ENCODE assay signal across 1 cellular context in the genomic region with DNA sequence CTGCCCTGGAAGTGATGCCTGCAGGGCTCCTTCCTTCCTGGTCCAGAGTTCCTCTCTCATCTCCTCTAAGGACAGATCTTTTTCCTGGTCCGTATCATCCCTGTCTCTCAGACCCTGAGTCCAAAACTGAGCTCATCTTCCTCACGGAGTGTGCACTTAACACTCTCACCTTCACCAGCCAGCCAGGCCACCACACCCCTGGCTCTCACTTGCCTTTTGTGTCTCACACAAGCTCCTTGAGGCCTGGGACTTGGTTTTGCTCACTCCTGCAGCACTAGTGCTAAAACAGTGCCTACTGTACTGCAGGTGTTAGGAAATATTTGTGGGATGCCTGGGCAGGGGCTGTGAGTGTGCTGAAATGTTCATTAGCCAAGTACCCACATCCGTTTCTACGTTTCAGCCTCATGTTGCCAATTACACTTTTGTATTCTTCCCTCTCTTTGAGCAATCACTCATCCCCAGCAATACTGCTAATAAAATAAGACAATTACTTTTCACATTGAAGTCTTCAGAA.
TF ChIP-seq lines count a peak whose summit lies in the region.

No MANE protein-coding gene starts in this region.

TF ChIP-seq in WTC11, 78 proteins besides CTCF, POLR2A, EP300 and RAD21:
- TF ChIP-seq, protein P1, sequence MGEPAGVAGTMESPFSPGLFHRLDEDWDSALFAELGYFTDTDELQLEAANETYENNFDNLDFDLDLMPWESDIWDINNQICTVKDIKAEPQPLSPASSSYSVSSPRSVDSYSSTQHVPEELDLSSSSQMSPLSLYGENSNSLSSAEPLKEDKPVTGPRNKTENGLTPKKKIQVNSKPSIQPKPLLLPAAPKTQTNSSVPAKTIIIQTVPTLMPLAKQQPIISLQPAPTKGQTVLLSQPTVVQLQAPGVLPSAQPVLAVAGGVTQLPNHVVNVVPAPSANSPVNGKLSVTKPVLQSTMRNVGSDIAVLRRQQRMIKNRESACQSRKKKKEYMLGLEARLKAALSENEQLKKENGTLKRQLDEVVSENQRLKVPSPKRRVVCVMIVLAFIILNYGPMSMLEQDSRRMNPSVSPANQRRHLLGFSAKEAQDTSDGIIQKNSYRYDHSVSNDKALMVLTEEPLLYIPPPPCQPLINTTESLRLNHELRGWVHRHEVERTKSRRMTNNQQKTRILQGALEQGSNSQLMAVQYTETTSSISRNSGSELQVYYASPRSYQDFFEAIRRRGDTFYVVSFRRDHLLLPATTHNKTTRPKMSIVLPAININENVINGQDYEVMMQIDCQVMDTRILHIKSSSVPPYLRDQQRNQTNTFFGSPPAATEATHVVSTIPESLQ (CRISPR knock-in tag; IDR thresholded peaks at IDR 0.05), result no peak
- TF ChIP-seq KAT7 (CRISPR knock-in tag; IDR thresholded peaks at IDR 0.05; ENCODE audit: borderline replicate concordance) (no peak), ZBTB21 (CRISPR knock-in tag; IDR thresholded peaks at IDR 0.05; ENCODE audit: borderline replicate concordance) (no peak), SP1 (CRISPR knock-in tag; conservative IDR thresholded peaks at IDR 0.05) (no peak), RORB (CRISPR knock-in tag; IDR thresholded peaks at IDR 0.05) (no peak), ESRRA (CRISPR knock-in tag; IDR thresholded peaks at IDR 0.05; ENCODE audit: borderline replicate concordance) (no peak), ELF4 (CRISPR knock-in tag; IDR thresholded peaks at IDR 0.05; ENCODE audit: low read depth) (no peak), FOXP1 (CRISPR knock-in tag; IDR thresholded peaks at IDR 0.05; ENCODE audit: borderline replicate concordance) (no peak), ATF1 (CRISPR knock-in tag; IDR thresholded peaks at IDR 0.05) (no peak), PRRX2 (CRISPR knock-in tag; IDR thresholded peaks at IDR 0.05) (no peak), CBFB (CRISPR knock-in tag; IDR thresholded peaks at IDR 0.05; ENCODE audit: low read depth) (no peak), NFE2L1 (CRISPR knock-in tag; IDR thresholded peaks at IDR 0.05) (no peak)
- TF ChIP-seq, protein P2, sequence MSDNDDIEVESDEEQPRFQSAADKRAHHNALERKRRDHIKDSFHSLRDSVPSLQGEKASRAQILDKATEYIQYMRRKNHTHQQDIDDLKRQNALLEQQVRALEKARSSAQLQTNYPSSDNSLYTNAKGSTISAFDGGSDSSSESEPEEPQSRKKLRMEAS (CRISPR knock-in tag; IDR thresholded peaks at IDR 0.05), result no peak
- TF ChIP-seq, protein P3, sequence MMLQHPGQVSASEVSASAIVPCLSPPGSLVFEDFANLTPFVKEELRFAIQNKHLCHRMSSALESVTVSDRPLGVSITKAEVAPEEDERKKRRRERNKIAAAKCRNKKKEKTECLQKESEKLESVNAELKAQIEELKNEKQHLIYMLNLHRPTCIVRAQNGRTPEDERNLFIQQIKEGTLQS (CRISPR knock-in tag; conservative IDR thresholded peaks at IDR 0.05), result no peak
- TF ChIP-seq, protein P4, sequence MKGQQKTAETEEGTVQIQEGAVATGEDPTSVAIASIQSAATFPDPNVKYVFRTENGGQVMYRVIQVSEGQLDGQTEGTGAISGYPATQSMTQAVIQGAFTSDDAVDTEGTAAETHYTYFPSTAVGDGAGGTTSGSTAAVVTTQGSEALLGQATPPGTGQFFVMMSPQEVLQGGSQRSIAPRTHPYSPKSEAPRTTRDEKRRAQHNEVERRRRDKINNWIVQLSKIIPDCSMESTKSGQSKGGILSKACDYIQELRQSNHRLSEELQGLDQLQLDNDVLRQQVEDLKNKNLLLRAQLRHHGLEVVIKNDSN (CRISPR knock-in tag; IDR thresholded peaks at IDR 0.05), result no peak
- TF ChIP-seq, protein P5, sequence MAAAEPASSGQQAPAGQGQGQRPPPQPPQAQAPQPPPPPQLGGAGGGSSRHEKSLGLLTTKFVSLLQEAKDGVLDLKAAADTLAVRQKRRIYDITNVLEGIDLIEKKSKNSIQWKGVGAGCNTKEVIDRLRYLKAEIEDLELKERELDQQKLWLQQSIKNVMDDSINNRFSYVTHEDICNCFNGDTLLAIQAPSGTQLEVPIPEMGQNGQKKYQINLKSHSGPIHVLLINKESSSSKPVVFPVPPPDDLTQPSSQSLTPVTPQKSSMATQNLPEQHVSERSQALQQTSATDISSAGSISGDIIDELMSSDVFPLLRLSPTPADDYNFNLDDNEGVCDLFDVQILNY (CRISPR knock-in tag; IDR thresholded peaks at IDR 0.05), result no peak
- TF ChIP-seq, protein P6, sequence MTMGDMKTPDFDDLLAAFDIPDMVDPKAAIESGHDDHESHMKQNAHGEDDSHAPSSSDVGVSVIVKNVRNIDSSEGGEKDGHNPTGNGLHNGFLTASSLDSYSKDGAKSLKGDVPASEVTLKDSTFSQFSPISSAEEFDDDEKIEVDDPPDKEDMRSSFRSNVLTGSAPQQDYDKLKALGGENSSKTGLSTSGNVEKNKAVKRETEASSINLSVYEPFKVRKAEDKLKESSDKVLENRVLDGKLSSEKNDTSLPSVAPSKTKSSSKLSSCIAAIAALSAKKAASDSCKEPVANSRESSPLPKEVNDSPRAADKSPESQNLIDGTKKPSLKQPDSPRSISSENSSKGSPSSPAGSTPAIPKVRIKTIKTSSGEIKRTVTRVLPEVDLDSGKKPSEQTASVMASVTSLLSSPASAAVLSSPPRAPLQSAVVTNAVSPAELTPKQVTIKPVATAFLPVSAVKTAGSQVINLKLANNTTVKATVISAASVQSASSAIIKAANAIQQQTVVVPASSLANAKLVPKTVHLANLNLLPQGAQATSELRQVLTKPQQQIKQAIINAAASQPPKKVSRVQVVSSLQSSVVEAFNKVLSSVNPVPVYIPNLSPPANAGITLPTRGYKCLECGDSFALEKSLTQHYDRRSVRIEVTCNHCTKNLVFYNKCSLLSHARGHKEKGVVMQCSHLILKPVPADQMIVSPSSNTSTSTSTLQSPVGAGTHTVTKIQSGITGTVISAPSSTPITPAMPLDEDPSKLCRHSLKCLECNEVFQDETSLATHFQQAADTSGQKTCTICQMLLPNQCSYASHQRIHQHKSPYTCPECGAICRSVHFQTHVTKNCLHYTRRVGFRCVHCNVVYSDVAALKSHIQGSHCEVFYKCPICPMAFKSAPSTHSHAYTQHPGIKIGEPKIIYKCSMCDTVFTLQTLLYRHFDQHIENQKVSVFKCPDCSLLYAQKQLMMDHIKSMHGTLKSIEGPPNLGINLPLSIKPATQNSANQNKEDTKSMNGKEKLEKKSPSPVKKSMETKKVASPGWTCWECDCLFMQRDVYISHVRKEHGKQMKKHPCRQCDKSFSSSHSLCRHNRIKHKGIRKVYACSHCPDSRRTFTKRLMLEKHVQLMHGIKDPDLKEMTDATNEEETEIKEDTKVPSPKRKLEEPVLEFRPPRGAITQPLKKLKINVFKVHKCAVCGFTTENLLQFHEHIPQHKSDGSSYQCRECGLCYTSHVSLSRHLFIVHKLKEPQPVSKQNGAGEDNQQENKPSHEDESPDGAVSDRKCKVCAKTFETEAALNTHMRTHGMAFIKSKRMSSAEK (CRISPR knock-in tag; IDR thresholded peaks at IDR 0.05; ENCODE audit: borderline replicate concordance), result no peak
- TF ChIP-seq, protein P7, sequence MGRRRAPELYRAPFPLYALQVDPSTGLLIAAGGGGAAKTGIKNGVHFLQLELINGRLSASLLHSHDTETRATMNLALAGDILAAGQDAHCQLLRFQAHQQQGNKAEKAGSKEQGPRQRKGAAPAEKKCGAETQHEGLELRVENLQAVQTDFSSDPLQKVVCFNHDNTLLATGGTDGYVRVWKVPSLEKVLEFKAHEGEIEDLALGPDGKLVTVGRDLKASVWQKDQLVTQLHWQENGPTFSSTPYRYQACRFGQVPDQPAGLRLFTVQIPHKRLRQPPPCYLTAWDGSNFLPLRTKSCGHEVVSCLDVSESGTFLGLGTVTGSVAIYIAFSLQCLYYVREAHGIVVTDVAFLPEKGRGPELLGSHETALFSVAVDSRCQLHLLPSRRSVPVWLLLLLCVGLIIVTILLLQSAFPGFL (CRISPR knock-in tag; IDR thresholded peaks at IDR 0.05; ENCODE audit: borderline replicate concordance), result no peak
